In the genomic region with DNA sequence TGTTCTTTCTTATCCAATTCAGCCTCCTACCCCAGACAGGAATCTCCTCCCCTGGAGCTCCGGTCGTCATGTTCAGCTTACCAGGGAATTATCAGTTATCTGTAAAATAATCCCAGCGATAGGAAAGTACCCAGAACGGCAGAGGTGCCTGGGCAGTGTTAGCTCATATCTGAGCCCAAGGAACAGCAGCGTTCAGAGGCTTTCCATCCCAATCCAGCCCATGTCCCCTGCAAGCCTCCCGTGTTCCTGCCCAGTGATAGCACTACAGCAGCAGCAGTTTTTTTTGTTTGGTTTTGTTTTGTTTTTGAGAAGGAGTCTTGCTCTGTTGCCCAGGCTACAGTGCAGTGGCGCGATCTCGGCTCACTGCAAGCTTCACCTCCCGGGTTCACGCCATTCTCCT, we compare ENCODE assay signal across 17 cellular contexts.
DNase-seq lines count a peak whose midpoint lies in the region; ATAC-seq, FAIRE-seq and TF ChIP-seq lines count a peak whose summit lies in the region.
"Had no signal": no experiment of that assay in that cellular context is flagged by ENCODE, and none has a peak within 500 bp of the region (broad histone marks: within the 10 kb centered on the region; RNA-seq: fewer than 3 reads in every experiment).

No MANE protein-coding gene starts in this region.

- H3K4me2 ChIP-seq in keratinocyte (ENCODE audit: control insufficient read depth, extremely low read depth, insufficient read depth, low read depth, low read length): peak overlapping the region; percentile 52

- 74% methylated on average over 11 of the region's 11 CpGs for WGBS in prostate gland

- H3K9me3 Mint-ChIP-seq in CD14-positive monocyte: peaks cover 0 to 2% (median 0%) of the 10 kb centered on the region in 7 donors
- H3K9me3 Mint-ChIP-seq: CD4-positive, alpha-beta memory T cell had no signal

- TF ChIP-seq CTCF in CD14-positive monocyte (IDR thresholded peaks at IDR 0.05): no peak
- no peak for TF ChIP-seq CTCF in RWPE2 (IDR thresholded peaks at IDR 0.05; ENCODE audit: poor library complexity, severe bottlenecking)
- no peak for TF ChIP-seq CTCF in keratinocyte (optimal IDR thresholded peaks at IDR 0.05 in 1 of 3, IDR thresholded peaks at IDR 0.05 in 1 of 3, conservative IDR thresholded peaks at IDR 0.05 in 1 of 3; ENCODE audit: extremely low read depth in 1 of 3, insufficient read depth in 2 of 3, low read length in 3 of 3)
- TF ChIP-seq CTCF in prostate gland (IDR thresholded peaks at IDR 0.05): no peak

- dilution Hi-C loops in keratinocyte (cut with MboI; ENCODE audit: extremely low pct_ligation_motif_present, low sequenced_read_pairs): no loop called here

- H3K79me2 ChIP-seq in keratinocyte (ENCODE audit: control insufficient read depth, insufficient read depth, low read length): peaks cover 64% of the 10 kb centered on the region

- H3K9me1 ChIP-seq in keratinocyte (ENCODE audit: control insufficient read depth, extremely low read depth, insufficient read depth, low read length): peaks cover 12% of the 10 kb centered on the region

- intact Hi-C loops in CD14-positive monocyte (cut with micrococcal nuclease): no loop called here
- intact Hi-C loops in prostate gland (cut with DNase I): no loop called here

- no peak for TF ChIP-seq POLR2A in prostate gland (IDR thresholded peaks at IDR 0.05)

- H3K27me3 ChIP-seq in RWPE2 (ENCODE audit: insufficient read depth, poor library complexity, severe bottlenecking) (no peaks in the 10 kb centered on the region), keratinocyte (ENCODE audit: control insufficient read depth, extremely low read depth, insufficient read depth, low read length) (no peaks in the 10 kb centered on the region), prostate gland (replicated peaks; ENCODE audit: insufficient read depth) (no peaks in the 10 kb centered on the region)

- peak overlapping the region; percentile 77 for H3K27ac ChIP-seq in RWPE2 (ENCODE audit: poor library complexity, severe bottlenecking)
- H3K27ac ChIP-seq in keratinocyte (ENCODE audit: control insufficient read depth, insufficient read depth, low read length): peak overlapping the region; percentile 98
- peak overlapping the region; percentile 79 to 84 for H3K27ac ChIP-seq in prostate gland
- H3K27ac ChIP-seq: SK-N-MC had no signal

- H3K9me3 ChIP-seq in RWPE2 (ENCODE audit: severe bottlenecking): no peaks in the 10 kb centered on the region
- H3K9me3 ChIP-seq in keratinocyte (ENCODE audit: control insufficient read depth, low read depth, low read length): no peaks in the 10 kb centered on the region
- no peaks in the 10 kb centered on the region for H3K9me3 ChIP-seq in prostate gland

- H3K9ac ChIP-seq in keratinocyte (ENCODE audit: control insufficient read depth, extremely low read depth, insufficient read depth, low read length): peak overlapping the region; percentile 87

- H3K4me1 Mint-ChIP-seq in CD14-positive monocyte: peaks cover 24% of the 10 kb centered on the region

- no peak overlapping the region for H2AFZ ChIP-seq in keratinocyte (ENCODE audit: control insufficient read depth, low read length)

- no peak for FAIRE-seq in keratinocyte (lab: Jason Lieb, UNC)
- FAIRE-seq: A204.1, H54 had no signal

- H3K36me3 Mint-ChIP-seq in CD14-positive monocyte: peaks cover 30 to 31% of the 10 kb centered on the region in 2 donors

- peak overlapping the region in 4 of 7 donors; percentile 52 to 74 (median 68) for H3K27ac Mint-ChIP-seq in CD14-positive monocyte

- H4K20me1 ChIP-seq in keratinocyte (ENCODE audit: control insufficient read depth, extremely low read depth, insufficient read depth, low read length): peaks cover 9% of the 10 kb centered on the region

- H3K4me3 ChIP-seq in RWPE2 (ENCODE audit: severe bottlenecking): no peak overlapping the region
- no peak overlapping the region for H3K4me3 ChIP-seq in keratinocyte (ENCODE audit: control insufficient read depth in 2 of 3, extremely low read depth in 1 of 3, insufficient read depth in 2 of 3, low read depth in 1 of 3, low read length in 3 of 3)
- H3K4me3 ChIP-seq in prostate gland: no peak overlapping the region
- H3K4me3 ChIP-seq: SK-N-MC had no signal

- H3K27me3 Mint-ChIP-seq in CD14-positive monocyte (ENCODE audit: low read depth in 3 of 3): no peaks in the 10 kb centered on the region
- H3K27me3 Mint-ChIP-seq: CD4-positive, alpha-beta memory T cell had no signal

- DNase-seq in CD14-positive monocyte (ENCODE audit: low spot score): no peak
- DNase-seq in RWPE2 (ENCODE audit: low spot score): no peak
- DNase-seq in keratinocyte (ENCODE audit: low read depth, low spot score): no peak
- DNase-seq in prostate gland (ENCODE audit: low spot score): no peak
- no peak for DNase-seq in NAMALWA (ENCODE audit: low spot score)
- DNase-seq in DMS 273 treated with DMSO at 0.1 percent for 48 hours (lab: John Stamatoyannopoulos, UW): no peak
- DNase-seq: CD4-positive, alpha-beta memory T cell; IMR-90; NCI-H146; NCI-H69; NK-92 treated with Interleukin-12 subunit alpha and Interleukin-12 subunit beta, amount 100 ng/mL, for 24 hours; OCI-M1 had no signal

- no peak overlapping the region for H3K4me3 Mint-ChIP-seq in CD14-positive monocyte
- H3K4me3 Mint-ChIP-seq: CD4-positive, alpha-beta memory T cell had no signal

- ATAC-seq in RWPE2 (ENCODE audit: low read depth) (no peak), HG02642 (IDR thresholded peaks at IDR 0.05; ENCODE audit: poor library complexity, unreplicated experiment) (no peak), HG03521 (IDR thresholded peaks at IDR 0.05; ENCODE audit: unreplicated experiment) (no peak)

- peaks cover 59% of the 10 kb centered on the region for H3K4me1 ChIP-seq in RWPE2 (ENCODE audit: insufficient read depth, poor library complexity, severe bottlenecking)
- peaks cover 76% of the 10 kb centered on the region for H3K4me1 ChIP-seq in keratinocyte (ENCODE audit: control insufficient read depth, extremely low read depth, insufficient read depth, low read length)
- peaks cover 25% of the 10 kb centered on the region for H3K4me1 ChIP-seq in prostate gland (replicated peaks)

- peaks cover 22% of the 10 kb centered on the region for H3K36me3 ChIP-seq in RWPE2 (ENCODE audit: low read depth)
- peaks cover 5 to 6% of the 10 kb centered on the region in 2 experiments for H3K36me3 ChIP-seq in keratinocyte (ENCODE audit: control insufficient read depth in 2 of 2, extremely low read depth in 1 of 2, insufficient read depth in 2 of 2, low read length in 2 of 2)
- no peaks in the 10 kb centered on the region for H3K36me3 ChIP-seq in prostate gland
